Comparison of ENCODE assay signal across 10 cellular contexts in genomic region chr20:46151936-46152335, GRCh38. TPM values are rescaled to one million over a fixed set of nuclear protein-coding genes. Genes with fewer than 3 reads are reported as not detected.
A peak's percentile ranks its signal among the peaks of the same experiment; 100 is the strongest.
DNase-seq lines count a peak whose midpoint lies in the region; ATAC-seq and TF ChIP-seq lines count a peak whose summit lies in the region.
"Had no signal": no experiment of that assay in that cellular context is flagged by ENCODE, and none has a peak within 500 bp of the region (broad histone marks: within the 10 kb centered on the region; RNA-seq: fewer than 3 reads in every experiment).

No MANE protein-coding gene starts in this region.

- H3K79me2 ChIP-seq in GM23338 (replicated peaks; ENCODE audit: insufficient read depth) = no peaks in the 10 kb centered on the region

- H3K27me3 Mint-ChIP-seq in GM23338 (ENCODE audit: insufficient read depth, low read depth, poor library complexity) = no peaks in the 10 kb centered on the region
- peaks cover under 1% of the 10 kb centered on the region for H3K27me3 Mint-ChIP-seq in activated CD8-positive, alpha-beta T cell treated with anti-CD3 and anti-CD28 coated beads for 36 hours
- peaks cover 24% of the 10 kb centered on the region for H3K27me3 Mint-ChIP-seq in nephron progenitor cell (ENCODE audit: low read depth, poor library complexity)

- TF ChIP-seq CTCF in GM23338 (conservative IDR thresholded peaks at IDR 0.05; ENCODE audit: low read depth in 2 of 2) = peak; percentile 67 to 75
- peak; percentile 31 for TF ChIP-seq CTCF in activated CD8-positive, alpha-beta T cell treated with anti-CD3 and anti-CD28 coated beads for 36 hours (IDR thresholded peaks at IDR 0.05)
- peak; percentile 44 for TF ChIP-seq CTCF in nephron progenitor cell (IDR thresholded peaks at IDR 0.05)

- no peaks in the 10 kb centered on the region for H3K9me2 ChIP-seq in GM23338 (ENCODE audit: insufficient read depth)

- POLR2A ChIA-PET in activated CD8-positive, alpha-beta T cell treated with anti-CD3 and anti-CD28 coated beads for 36 hours (lab: Charles Lee) = no interaction called here

- H3K4me3 Mint-ChIP-seq in GM23338 (no peak overlapping the region), nephron progenitor cell (no peak overlapping the region)
- H3K4me3 Mint-ChIP-seq in activated CD8-positive, alpha-beta T cell treated with anti-CD3 and anti-CD28 coated beads for 36 hours = no peak overlapping the region

- no peak overlapping the region for H3K4me2 ChIP-seq in GM23338

- no peaks in the 10 kb centered on the region for H3K36me3 ChIP-seq in GM23338 (ENCODE audit: insufficient read depth)
- H3K36me3 ChIP-seq: ascending aorta, SJSA1 had no signal

- CTCF ChIA-PET in activated CD8-positive, alpha-beta T cell treated with anti-CD3 and anti-CD28 coated beads for 36 hours (lab: Charles Lee) = interaction anchor here (0.8 to 1.5 kb wide), 6 partner anchors 15 to 287 kb away, joined by 3 to 8 read pairs (median 4); no protein-coding TSS in a partner anchor

- H3K4me3 ChIP-seq in GM23338 = no peak overlapping the region
- H3K4me3 ChIP-seq: ascending aorta, SJSA1 had no signal

- H3K9me3 Mint-ChIP-seq in GM23338 = no peaks in the 10 kb centered on the region
- H3K9me3 Mint-ChIP-seq in activated CD8-positive, alpha-beta T cell treated with anti-CD3 and anti-CD28 coated beads for 36 hours = no peaks in the 10 kb centered on the region
- H3K9me3 Mint-ChIP-seq in nephron progenitor cell = no peaks in the 10 kb centered on the region

- no peaks in the 10 kb centered on the region for H4K20me1 ChIP-seq in GM23338 (replicated peaks; ENCODE audit: insufficient read depth)

- no peaks in the 10 kb centered on the region for H3K36me3 Mint-ChIP-seq in GM23338 (ENCODE audit: low read depth)
- H3K36me3 Mint-ChIP-seq in activated CD8-positive, alpha-beta T cell treated with anti-CD3 and anti-CD28 coated beads for 36 hours (ENCODE audit: low read depth) = no peaks in the 10 kb centered on the region
- H3K36me3 Mint-ChIP-seq in nephron progenitor cell (ENCODE audit: low read depth) = no peaks in the 10 kb centered on the region

- no peak overlapping the region for H3K27ac ChIP-seq in GM23338 (ENCODE audit: low read depth)
- H3K27ac ChIP-seq: ascending aorta, SJSA1 had no signal

- H3K4me1 Mint-ChIP-seq in GM23338 (peaks cover 9% of the 10 kb centered on the region; the same call in 2 of the 3 replicates), nephron progenitor cell (peaks cover 48% of the 10 kb centered on the region)
- no peaks in the 10 kb centered on the region for H3K4me1 Mint-ChIP-seq in activated CD8-positive, alpha-beta T cell treated with anti-CD3 and anti-CD28 coated beads for 36 hours (ENCODE audit: low read depth)

- ATAC-seq in GM23338 = peak; percentile 92
- ATAC-seq in activated CD8-positive, alpha-beta T cell treated with anti-CD3 and anti-CD28 coated beads for 36 hours = peak; percentile 24

- intact Hi-C loops in activated CD8-positive, alpha-beta T cell treated with anti-CD3 and anti-CD28 coated beads for 36 hours (cut with micrococcal nuclease) = no loop called here

- no peaks in the 10 kb centered on the region for H3K27me3 ChIP-seq in GM23338 (ENCODE audit: insufficient read depth)
- H3K27me3 ChIP-seq: ascending aorta had no signal

- no peaks in the 10 kb centered on the region for H3F3A ChIP-seq in GM23338 (replicated peaks; ENCODE audit: low read depth)

- DNase-seq in DMS 273 (lab: John Stamatoyannopoulos, UW; ENCODE audit: unreplicated experiment) (peak; percentile 33), DMS 273 treated with DMSO at 0.1 percent for 48 hours (lab: John Stamatoyannopoulos, UW) (no peak), GM23338 (ENCODE audit: low spot score) (peak; percentile 80), nephron progenitor cell (peak; percentile 53), NCI-H128 (lab: John Stamatoyannopoulos, UW; ENCODE audit: unreplicated experiment) (no peak), NCI-H2171 (lab: John Stamatoyannopoulos, UW) (no peak), occipital lobe (lab: John Stamatoyannopoulos, UW) (no peak)
- peak; percentile 43 for DNase-seq in activated CD8-positive, alpha-beta T cell treated with anti-CD3 and anti-CD28 coated beads for 36 hours

- peak overlapping the region; percentile 69; the same call in 1 of the 2 replicates for H2AFZ ChIP-seq in GM23338

- no peaks in the 10 kb centered on the region for H3K4me1 ChIP-seq in GM23338 (ENCODE audit: insufficient read depth)
- H3K4me1 ChIP-seq: ascending aorta, SJSA1 had no signal

- H3K27ac Mint-ChIP-seq in GM23338 = no peak overlapping the region
- H3K27ac Mint-ChIP-seq in activated CD8-positive, alpha-beta T cell treated with anti-CD3 and anti-CD28 coated beads for 36 hours = no peak overlapping the region
- no peak overlapping the region for H3K27ac Mint-ChIP-seq in nephron progenitor cell

TF ChIP-seq in GM23338, 12 proteins besides CTCF, POLR2A, EP300 and RAD21 (continues in another document):
- no peak for TF ChIP-seq STAT1 (IDR thresholded peaks at IDR 0.05; ENCODE audit: unreplicated experiment)
- no peak for TF ChIP-seq ETS1 (IDR thresholded peaks at IDR 0.05)
- no peak for TF ChIP-seq REST (IDR thresholded peaks at IDR 0.05; ENCODE audit: unreplicated experiment)
- no peak for TF ChIP-seq EZH2phosphoT487 (IDR thresholded peaks at IDR 0.05; ENCODE audit: unreplicated experiment)
- TF ChIP-seq CREB1 (CRISPR knock-in tag; IDR thresholded peaks at IDR 0.05; ENCODE audit: low read depth) = no peak
- TF ChIP-seq NANOG (IDR thresholded peaks at IDR 0.05; ENCODE audit: borderline replicate concordance) = no peak
- no peak for TF ChIP-seq ZNF331 (CRISPR knock-in tag; IDR thresholded peaks at IDR 0.05; ENCODE audit: low read depth)
- no peak for TF ChIP-seq JUNB (IDR thresholded peaks at IDR 0.05; ENCODE audit: unreplicated experiment)
- TF ChIP-seq POLR2AphosphoS5 (IDR thresholded peaks at IDR 0.05; ENCODE audit: low read depth) = no peak
- TF ChIP-seq ZNF114 (CRISPR knock-in tag; IDR thresholded peaks at IDR 0.05) = no peak
- no peak for TF ChIP-seq EZH2 (IDR thresholded peaks at IDR 0.05; ENCODE audit: low read depth, unreplicated experiment)

RNA-seq across cellular contexts. Expression of gene CD40, which starts 33.8 kb away (rescaled TPM):
- 9.9 and 15.4 TPM in 2 replicates for total RNA-seq in GM23338 (2014; rRNA removed; shearing (Covaris generic))
- 17.9 and 18.9 TPM in 2 replicates for polyA plus RNA-seq in GM23338 (2016; fragmentation: Nextera tagmentation; extraction: Ambion mirVana)
- 1 to 10 TPM; 3.3 to 3.5 TPM for total RNA-seq in activated CD8-positive, alpha-beta T cell treated with anti-CD3 and anti-CD28 coated beads for 36 hours
- total RNA-seq in occipital lobe = 0.62 TPM

Comparison
In these comparisons a context has a peak if more than half of its experiments do, and no peak if none do; other contexts are left out.
1. DNase-seq: peak in DMS 273 (single experiment), GM23338 (single experiment), activated CD8-positive, alpha-beta T cell treated with anti-CD3 and anti-CD28 coated beads for 36 hours (single experiment) and nephron progenitor cell (single experiment); none in DMS 273 treated with DMSO at 0.1 percent for 48 hours (single experiment), NCI-H128 (single experiment), NCI-H2171 (single experiment) and occipital lobe (single experiment).
2. Peak in every context shown above with its lines, with median percentiles within 50 percentile points of each other: CTCF ChIP-seq.